8 cellular contexts compared by ENCODE assay signal in the genomic region with DNA sequence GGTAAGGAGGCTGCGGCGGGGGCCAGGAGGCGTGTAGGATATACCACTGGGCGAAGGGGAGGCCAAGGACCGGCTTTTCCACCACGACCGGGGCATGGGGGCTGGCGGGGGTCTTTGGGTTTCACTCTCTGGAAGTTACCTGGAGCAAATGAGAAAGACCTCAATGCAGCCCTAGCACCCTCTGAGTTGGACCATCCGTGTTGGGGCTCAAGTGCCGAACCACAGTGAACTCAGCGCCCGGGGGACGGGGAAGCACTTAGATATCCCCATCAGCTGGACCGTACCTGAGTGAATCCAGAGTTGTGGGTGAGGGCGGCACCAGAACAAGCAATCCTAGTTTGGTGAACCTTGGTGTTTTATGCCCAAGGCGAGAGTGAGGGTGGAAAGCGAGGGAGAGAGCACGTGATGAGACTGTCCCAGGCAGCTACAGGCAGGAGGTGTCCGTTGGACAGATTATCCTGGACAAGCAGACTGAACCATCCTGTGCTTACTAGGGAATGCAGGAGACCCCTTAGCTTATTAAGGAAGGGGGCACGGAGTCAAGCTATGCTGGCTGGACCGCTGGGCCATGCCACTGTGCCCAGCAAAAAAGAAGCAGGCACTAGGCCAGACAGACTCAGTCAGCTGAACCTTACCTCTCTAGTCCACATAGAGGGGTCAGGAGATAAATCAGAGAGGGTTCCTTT. TPM values are rescaled to one million over a fixed set of nuclear protein-coding genes. Genes with fewer than 3 reads are reported as not detected.
DNase-seq lines count a peak whose midpoint lies in the region; ATAC-seq, FAIRE-seq and TF ChIP-seq lines count a peak whose summit lies in the region.

No MANE protein-coding gene starts in this region.

- peaks cover 21% of the 10 kb centered on the region for H3K4me1 Mint-ChIP-seq in activated naive CD8-positive, alpha-beta T cell treated with anti-CD3 and anti-CD28 coated beads, Interleukin-2, amount 10 ng/mL, durations not matched to agents 7 days and 5 days

- H3K9ac ChIP-seq in HUES64 (ENCODE audit: low read depth, low read length) (peak overlapping the region; percentile 84), iPS-20b (ENCODE audit: low read depth, low read length) (peak overlapping the region; percentile 83)

- H3K27me3 ChIP-seq in HUES64 (ENCODE audit: insufficient read depth, low read length) (no peaks in the 10 kb centered on the region), iPS-20b (ENCODE audit: insufficient read depth, low read length) (no peaks in the 10 kb centered on the region), stomach (no peaks in the 10 kb centered on the region)

- ATAC-seq in activated naive CD8-positive, alpha-beta T cell treated with anti-CD3 and anti-CD28 coated beads, Interleukin-2, amount 10 ng/mL, durations not matched to agents 7 days and 5 days (ENCODE audit: low read depth), result no peak
- no peak for ATAC-seq in GM19452 (IDR thresholded peaks at IDR 0.05; ENCODE audit: unreplicated experiment)
- no peak for ATAC-seq in GM19351 (IDR thresholded peaks at IDR 0.05; ENCODE audit: unreplicated experiment)

- H3K27me3 Mint-ChIP-seq in activated naive CD8-positive, alpha-beta T cell treated with anti-CD3 and anti-CD28 coated beads, Interleukin-2, amount 10 ng/mL, durations not matched to agents 7 days and 5 days, result no peaks in the 10 kb centered on the region

- TF ChIP-seq EP300 in stomach (IDR thresholded peaks at IDR 0.05), result no peak

- H3K9me3 Mint-ChIP-seq in activated naive CD8-positive, alpha-beta T cell treated with anti-CD3 and anti-CD28 coated beads, Interleukin-2, amount 10 ng/mL, durations not matched to agents 7 days and 5 days, result no peaks in the 10 kb centered on the region

- TF ChIP-seq POLR2A in stomach (IDR thresholded peaks at IDR 0.05) (no peak), H54 (IDR thresholded peaks at IDR 0.05; ENCODE audit: low read depth, low read length) (no peak)

- peak overlapping the region; percentile 81 for H3K4me3 ChIP-seq in HUES64 (ENCODE audit: low read length)
- peak overlapping the region; percentile 95 for H3K4me3 ChIP-seq in iPS-20b (ENCODE audit: low read length)
- peak overlapping the region; percentile 85 to 99 (median 92) for H3K4me3 ChIP-seq in stomach

- peak overlapping the region; percentile 98 for H3K27ac Mint-ChIP-seq in activated naive CD8-positive, alpha-beta T cell treated with anti-CD3 and anti-CD28 coated beads, Interleukin-2, amount 10 ng/mL, durations not matched to agents 7 days and 5 days

- TF ChIP-seq CTCF in stomach (IDR thresholded peaks at IDR 0.05), result no peak

- 12% methylated on average over 21 of the region's 21 CpGs for WGBS in HUES64
- WGBS in stomach, 5 donors, result 6 to 10% (median 7%) methylated on average over 21 of the region's 21 CpGs

- H3K36me3 Mint-ChIP-seq in activated naive CD8-positive, alpha-beta T cell treated with anti-CD3 and anti-CD28 coated beads, Interleukin-2, amount 10 ng/mL, durations not matched to agents 7 days and 5 days, result peaks cover 9% of the 10 kb centered on the region

- POLR2A ChIA-PET in activated naive CD8-positive, alpha-beta T cell treated with anti-CD3 and anti-CD28 coated beads, Interleukin-2, amount 10 ng/mL, durations not matched to agents 7 days and 5 days (lab: Charles Lee), result interaction anchor here (0.6 to 8.9 kb wide), 9 partner anchors 14 to 60 kb away, joined by 3 to 162 read pairs (median 5); a partner anchor contains a TSS

- H3K9me3 ChIP-seq in HUES64 (ENCODE audit: insufficient read depth, low read depth, low read length) (no peaks in the 10 kb centered on the region), iPS-20b (ENCODE audit: insufficient read depth, low read depth, low read length) (no peaks in the 10 kb centered on the region), stomach (no peaks in the 10 kb centered on the region)

- peak overlapping the region; percentile 100 for H3K4me3 Mint-ChIP-seq in activated naive CD8-positive, alpha-beta T cell treated with anti-CD3 and anti-CD28 coated beads, Interleukin-2, amount 10 ng/mL, durations not matched to agents 7 days and 5 days

- H3K4me1 ChIP-seq in HUES64 (ENCODE audit: insufficient read depth, low read length) (peaks cover 4% of the 10 kb centered on the region; the same call in 1 of the 2 replicates), iPS-20b (ENCODE audit: insufficient read depth, low read length) (no peaks in the 10 kb centered on the region; the same call in 1 of the 2 replicates), stomach (peaks cover 30 to 48% (median 45%) of the 10 kb centered on the region in 4 donors)

- H3K27ac ChIP-seq in HUES64 (ENCODE audit: low read depth, low read length), result peak overlapping the region; percentile 89
- peak overlapping the region; percentile 70 for H3K27ac ChIP-seq in iPS-20b (ENCODE audit: low read length)
- peak overlapping the region; percentile 70 to 90 (median 83) for H3K27ac ChIP-seq in stomach

- intact Hi-C loops in stomach (cut with DNase I; ENCODE audit: low total_unique reads), result no loop called here

- FAIRE-seq in RCC 7860 (lab: Jason Lieb, UNC) (no peak), H54 (lab: Jason Lieb, UNC) (no peak)

- no peak for DNase-seq in activated naive CD8-positive, alpha-beta T cell treated with anti-CD3 and anti-CD28 coated beads, Interleukin-2, amount 10 ng/mL, durations not matched to agents 7 days and 5 days
- DNase-seq in stomach, result no peak
- no peak for DNase-seq in RCC 7860 (ENCODE audit: low spot score)
- DNase-seq in H54 (ENCODE audit: insufficient read length, low spot score), result no peak

- peaks cover 21% of the 10 kb centered on the region for H3K36me3 ChIP-seq in HUES64 (ENCODE audit: insufficient read depth, low read length)
- peaks cover 22% of the 10 kb centered on the region; the same call in 1 of the 2 replicates for H3K36me3 ChIP-seq in iPS-20b (ENCODE audit: insufficient read depth, low read depth, low read length)
- peaks cover 17 to 44% (median 43%) of the 10 kb centered on the region in 4 donors for H3K36me3 ChIP-seq in stomach

RNA-seq across cellular contexts. Expression of a gene that starts 0.5 kb away (rescaled TPM):
- polyA plus RNA-seq in HUES64 (2013, experiment 1 of 2), result 107 TPM
- 103 TPM for polyA plus RNA-seq in HUES64 (2013, experiment 2 of 2)
- total RNA-seq in activated naive CD8-positive, alpha-beta T cell treated with anti-CD3 and anti-CD28 coated beads, Interleukin-2, amount 10 ng/mL, durations not matched to agents 7 days and 5 days, result 10 to 100 TPM; 46.4 to 47.2 TPM
- 10 to 100 TPM in 3 of 5 donors, 1 to 10 TPM in 1, under 1 TPM in 1; 0.89 to 27.2 (median 15.5) TPM for total RNA-seq in stomach
- polyA plus RNA-seq in stomach, result 10 to 100 TPM; 55.1 to 90.4 (median 75.5) TPM

RNA-seq across cellular contexts. Expression of a gene that starts 3.3 kb away (rescaled TPM):
- polyA plus RNA-seq in HUES64 (2013, experiment 1 of 2), result 124 TPM
- polyA plus RNA-seq in HUES64 (2013, experiment 2 of 2), result 129 TPM
- 100 to 1,000 TPM; 213 to 214 TPM for total RNA-seq in activated naive CD8-positive, alpha-beta T cell treated with anti-CD3 and anti-CD28 coated beads, Interleukin-2, amount 10 ng/mL, durations not matched to agents 7 days and 5 days
- total RNA-seq in stomach, result 100 to 1,000 TPM; 104 to 687 (median 176) TPM
- 100 to 1,000 TPM; 341 to 367 (median 348) TPM for polyA plus RNA-seq in stomach

RNA-seq across cellular contexts. Expression of a gene that starts 13.8 kb away (rescaled TPM):
- 0.55 TPM for polyA plus RNA-seq in HUES64 (2013, experiment 1 of 2)
- 1.1 TPM for polyA plus RNA-seq in HUES64 (2013, experiment 2 of 2)
- not detected for total RNA-seq in activated naive CD8-positive, alpha-beta T cell treated with anti-CD3 and anti-CD28 coated beads, Interleukin-2, amount 10 ng/mL, durations not matched to agents 7 days and 5 days
- 100 to 1,000 TPM in 1 of 5 donors, not detected in 4; 165 TPM for total RNA-seq in stomach
- under 1 TPM in 1 of 3 donors, not detected in 2; 0.08 TPM for polyA plus RNA-seq in stomach

RNA-seq across cellular contexts. Expression of a gene that starts 14.1 kb away (rescaled TPM):
- polyA plus RNA-seq in HUES64 (2013, experiment 1 of 2), result 53.8 TPM
- 49.7 TPM for polyA plus RNA-seq in HUES64 (2013, experiment 2 of 2)
- total RNA-seq in activated naive CD8-positive, alpha-beta T cell treated with anti-CD3 and anti-CD28 coated beads, Interleukin-2, amount 10 ng/mL, durations not matched to agents 7 days and 5 days, result 10 to 100 TPM; 80.8 to 81.9 TPM
- total RNA-seq in stomach, result 100 to 1,000 TPM in 1 of 5 donors, 10 to 100 TPM in 4; 20.6 to 143 (median 59.8) TPM
- 10 to 100 TPM; 13.7 to 18.5 (median 17.2) TPM for polyA plus RNA-seq in stomach

RNA-seq across cellular contexts. Expression of a gene that starts 37.5 kb away (rescaled TPM):
- polyA plus RNA-seq in HUES64 (2013, experiment 1 of 2), result 23.3 TPM
- polyA plus RNA-seq in HUES64 (2013, experiment 2 of 2), result 23.0 TPM
- total RNA-seq in activated naive CD8-positive, alpha-beta T cell treated with anti-CD3 and anti-CD28 coated beads, Interleukin-2, amount 10 ng/mL, durations not matched to agents 7 days and 5 days, result 10 to 100 TPM; 20.0 to 20.3 TPM
- 100 to 1,000 TPM in 3 of 5 donors, 10 to 100 TPM in 2; 33.0 to 797 (median 303) TPM for total RNA-seq in stomach
- polyA plus RNA-seq in stomach, result 10 to 100 TPM; 30.1 to 74.1 (median 66.7) TPM
